Comparison of ENCODE assay signal across 38 cellular contexts in genomic region chr1:115012434-115012833, GRCh38. TPM values are rescaled to one million over a fixed set of nuclear protein-coding genes. Genes with fewer than 3 reads are reported as not detected.
"Had no signal": no experiment of that assay in that cellular context is flagged by ENCODE, and none has a peak within 500 bp of the region (broad histone marks: within the 10 kb centered on the region; RNA-seq: fewer than 3 reads in every experiment).

No MANE protein-coding gene starts in this region.

- H3K4me2 ChIP-seq: KMS-11 had no signal

- H3K4me3 ChIP-seq: MG63 had no signal

- H3K27ac ChIP-seq: KMS-11 had no signal

- H3K36me3 ChIP-seq: MG63 had no signal

- H3K27me3 ChIP-seq: MG63 had no signal

- DNase-seq: Karpas-422, Kasumi-1, MG63, MM.1S, NCI-H1048, NCI-H1092, NCI-H1092 treated with DMSO at 0.1 percent for 48 hours, NCI-H1105, NCI-H1105 treated with DMSO at 0.1 percent for 48 hours, NCI-H1417, NCI-H1417 treated with DMSO at 0.1 percent for 48 hours, NCI-H1436, NCI-H1436 treated with DMSO at 0.1 percent for 48 hours, NCI-H146, NCI-H1694, NCI-H1694 treated with DMSO at 0.1 percent for 48 hours, NCI-H187, NCI-H187 treated with DMSO at 0.1 percent for 48 hours, NCI-H1930, NCI-H2029, NCI-H2029 treated with DMSO at 0.1 percent for 48 hours, NCI-H2081, NCI-H2081 treated with DMSO at 0.1 percent for 48 hours, NCI-H2107, NCI-H2171, NCI-H2171 treated with DMSO at 0.1 percent for 48 hours, NCI-H2227 treated with DMSO at 0.1 percent for 48 hours, NCI-H226, NCI-H345, NCI-H446, NCI-H446 treated with DMSO at 0.1 percent for 48 hours, NCI-H510A, NCI-H510A treated with DMSO at 0.1 percent for 48 hours had no signal

- H3K9me3 ChIP-seq: MG63 had no signal

- H3K9ac ChIP-seq: KMS-11 had no signal

RNA-seq across cellular contexts. Expression of gene TSHB, which starts 17.2 kb away (rescaled TPM):
- total RNA-seq: LHCN-M2, M059J, MCF 10A, NCI-H460 had no signal
